ENCODE assay signal across 30 cellular contexts in the genomic region with DNA sequence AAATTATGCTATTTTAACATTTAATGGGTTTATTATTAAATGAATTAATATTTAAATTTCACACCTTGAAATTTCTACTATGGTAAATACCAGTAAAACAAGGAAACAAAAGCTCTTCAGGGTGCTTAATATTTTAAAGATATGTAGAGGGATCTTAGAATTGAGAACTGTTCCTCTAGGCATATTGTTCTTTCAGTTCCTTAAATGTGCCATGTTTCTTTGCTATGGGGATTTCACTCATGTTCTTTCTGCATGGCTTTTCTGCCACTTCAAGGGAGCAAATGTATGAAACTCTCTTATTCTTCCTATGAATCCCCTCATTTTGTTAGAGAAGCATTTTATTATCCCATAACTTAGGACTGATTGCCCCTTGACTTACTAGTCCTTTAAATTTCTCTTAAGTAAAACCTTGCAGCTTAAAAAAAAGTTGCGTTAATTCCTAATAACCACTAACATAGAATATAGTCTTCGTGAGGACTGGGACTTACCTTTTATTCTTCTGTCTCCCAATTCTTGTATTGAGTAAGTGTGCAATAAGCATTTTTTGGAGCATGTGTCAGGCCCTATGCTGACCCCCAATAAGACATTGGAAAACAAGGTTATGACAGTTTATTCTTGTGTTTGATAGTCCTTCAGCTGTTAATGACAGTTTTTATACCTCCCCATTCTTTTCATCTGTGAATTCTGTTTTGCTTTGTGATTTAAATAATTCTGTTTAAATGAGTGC.
DNase-seq lines count a peak whose midpoint lies in the region; ATAC-seq and TF ChIP-seq lines count a peak whose summit lies in the region.
"Had no signal": no experiment of that assay in that cellular context is flagged by ENCODE, and none has a peak within 500 bp of the region (broad histone marks: within the 10 kb centered on the region; RNA-seq: fewer than 3 reads in every experiment).

No MANE protein-coding gene starts in this region.

- POLR2A ChIA-PET in naive thymus-derived CD4-positive, alpha-beta T cell (lab: Charles Lee), result no interaction called here

- ATAC-seq in naive thymus-derived CD4-positive, alpha-beta T cell, result no peak
- no peak for ATAC-seq in aorta (ENCODE audit: low FRiP score)
- ATAC-seq: lower lobe of right lung; natural killer cell treated with Interleukin-12 subunit alpha and Interleukin-12 subunit beta and Interleukin-15 and Interleukin-18, amount 100 ng/mL, for 72 hours had no signal

- no peaks in the 10 kb centered on the region for H3K27me3 ChIP-seq in KMS-11 (ENCODE audit: insufficient read depth, low read depth)
- H3K27me3 ChIP-seq in naive thymus-derived CD4-positive, alpha-beta T cell (ENCODE audit: control insufficient read depth in 2 of 2, insufficient read depth in 2 of 2, low read length in 2 of 2), result no peaks in the 10 kb centered on the region
- H3K27me3 ChIP-seq in aorta (ENCODE audit: control insufficient read depth in 1 of 2, insufficient read depth in 2 of 2, low read length in 1 of 2), result no peaks in the 10 kb centered on the region
- H3K27me3 ChIP-seq: breast epithelium, colonic mucosa, hepatocyte, tibial nerve had no signal

- intact Hi-C loops in naive thymus-derived CD4-positive, alpha-beta T cell (cut with micrococcal nuclease), result no loop called here
- intact Hi-C loops in aorta (cut with DNase I), result no loop called here

- H3K4me2 ChIP-seq in KMS-11, result 0 out of 2 replicates have a peak overlapping the region, but pooled peaks have one; percentile 2
- H3K4me2 ChIP-seq: hepatocyte had no signal

- H3K4me3 ChIP-seq in KMS-11 (IDR thresholded peaks at IDR 0.05; ENCODE audit: insufficient read depth, low read depth, low read length) (no peak overlapping the region), SK-N-MC (peak overlapping the region; percentile 52), aorta (ENCODE audit: low read length in 2 of 2) (no peak overlapping the region)
- H3K4me3 ChIP-seq in naive thymus-derived CD4-positive, alpha-beta T cell (ENCODE audit: low read length), result no peak overlapping the region
- H3K4me3 ChIP-seq: breast epithelium, colonic mucosa, hepatocyte, lower lobe of right lung, tibial nerve had no signal

- 0 out of 2 replicates have a peak, but pooled peaks cover 11% of the 10 kb centered on the region for H3K36me3 ChIP-seq in KMS-11 (ENCODE audit: insufficient read depth)
- peaks cover 37% of the 10 kb centered on the region for H3K36me3 ChIP-seq in SK-N-MC (ENCODE audit: insufficient read depth, low read length)
- H3K36me3 ChIP-seq in naive thymus-derived CD4-positive, alpha-beta T cell (ENCODE audit: control insufficient read depth in 2 of 3, insufficient read depth in 3 of 3, low read length in 3 of 3), result peaks cover 0 to 21% (median 6%) of the 10 kb centered on the region in 3 experiments
- H3K36me3 ChIP-seq in aorta (ENCODE audit: control insufficient read depth in 1 of 2, insufficient read depth in 2 of 2, low read length in 1 of 2), result no peaks in the 10 kb centered on the region
- H3K36me3 ChIP-seq: breast epithelium, colonic mucosa had no signal

- CTCF ChIA-PET in naive thymus-derived CD4-positive, alpha-beta T cell (lab: Charles Lee), result no interaction called here

- DNase-seq in NOMO-1 treated with DMSO at 0.1 percent for 48 hours (lab: John Stamatoyannopoulos, UW; ENCODE audit: unreplicated experiment) (peak; percentile 15), NOMO-1 treated with dmso at 0.1 percent for 144 hours (lab: John Stamatoyannopoulos, UW; ENCODE audit: unreplicated experiment) (no peak), SK-N-MC (ENCODE audit: low read depth, low spot score) (no peak), osteocyte (ENCODE audit: extremely low spot score, unreplicated experiment) (no peak), NCI-H2196 treated with DMSO at 0.1 percent for 48 hours (lab: John Stamatoyannopoulos, UW; ENCODE audit: unreplicated experiment) (no peak), aorta (no peak)
- no peak for DNase-seq in naive thymus-derived CD4-positive, alpha-beta T cell
- DNase-seq: activated CD4-positive, alpha-beta memory T cell treated with anti-CD3 and anti-CD28 coated beads, Interleukin-2, amount 10 ng/mL, durations not matched to agents 7 days and 5 days; activated CD4-positive, alpha-beta T cell treated with anti-CD3 and anti-CD28 coated beads for 1 hour; activated CD8-positive, alpha-beta memory T cell treated with anti-CD3 and anti-CD28 coated beads, Interleukin-2, amount 50 U/mL, for 48 hours; Calu3; colonic mucosa; DMS79; effector CD4-positive, alpha-beta T cell; GDM1; lower lobe of right lung; NCI-H1092; NCI-H1694 treated with DMSO at 0.1 percent for 48 hours; NCI-H2171; occipital lobe; stimulated activated CD4-positive, alpha-beta T cell treated with anti-CD3 and anti-CD28 coated beads, Interleukin-4, amount 100 ng/mL, for 1 hour had no signal

- H3K9me3 Mint-ChIP-seq in osteocyte (ENCODE audit: unreplicated experiment), result no peaks in the 10 kb centered on the region
- no peaks in the 10 kb centered on the region for H3K9me3 Mint-ChIP-seq in naive thymus-derived CD4-positive, alpha-beta T cell
- H3K9me3 Mint-ChIP-seq: activated CD4-positive, alpha-beta memory T cell treated with anti-CD3 and anti-CD28 coated beads, Interleukin-2, amount 10 ng/mL, durations not matched to agents 7 days and 5 days; activated naive CD4-positive, alpha-beta T cell treated with anti-CD3 and anti-CD28 coated beads, Interleukin-2, amount 50 U/mL, for 24 hours; natural killer cell treated with Interleukin-12 subunit alpha and Interleukin-12 subunit beta and Interleukin-15 and Interleukin-18, amount 100 ng/mL, for 72 hours had no signal

- no peaks in the 10 kb centered on the region for H3K79me2 ChIP-seq in KMS-11 (ENCODE audit: insufficient read depth, low read depth)
- H3K79me2 ChIP-seq: hepatocyte had no signal

- H3K9me3 ChIP-seq in SK-N-MC (ENCODE audit: low read depth, low read length) (no peaks in the 10 kb centered on the region), aorta (ENCODE audit: control insufficient read depth, low read length) (no peaks in the 10 kb centered on the region)
- H3K9me3 ChIP-seq in naive thymus-derived CD4-positive, alpha-beta T cell (ENCODE audit: control insufficient read depth in 2 of 3, low read length in 3 of 3), result no peaks in the 10 kb centered on the region
- H3K9me3 ChIP-seq: breast epithelium, colonic mucosa, lower lobe of right lung, tibial nerve had no signal

- peaks cover 19% of the 10 kb centered on the region for H3K4me1 Mint-ChIP-seq in osteocyte (ENCODE audit: unreplicated experiment)
- peaks cover 0 to 26% (median 15%) of the 10 kb centered on the region in 7 donors for H3K4me1 Mint-ChIP-seq in naive thymus-derived CD4-positive, alpha-beta T cell

- WGBS in aorta, 2 donors, result 95 to 97% methylated on average over 2 of the region's 2 CpGs

- no peak overlapping the region for H2AFZ ChIP-seq in KMS-11 (ENCODE audit: low read depth)
- H2AFZ ChIP-seq: hepatocyte had no signal

- H3K4me3 Mint-ChIP-seq in osteocyte (ENCODE audit: unreplicated experiment), result no peak overlapping the region
- H3K4me3 Mint-ChIP-seq in naive thymus-derived CD4-positive, alpha-beta T cell, result no peak overlapping the region
- H3K4me3 Mint-ChIP-seq: activated CD4-positive, alpha-beta memory T cell treated with anti-CD3 and anti-CD28 coated beads, Interleukin-2, amount 10 ng/mL, durations not matched to agents 7 days and 5 days; activated naive CD4-positive, alpha-beta T cell treated with anti-CD3 and anti-CD28 coated beads, Interleukin-2, amount 50 U/mL, for 24 hours; natural killer cell treated with Interleukin-12 subunit alpha and Interleukin-12 subunit beta and Interleukin-15 and Interleukin-18, amount 100 ng/mL, for 72 hours had no signal

- no peaks in the 10 kb centered on the region for H4K20me1 ChIP-seq in KMS-11 (ENCODE audit: insufficient read depth)

- TF ChIP-seq CTCF in KMS-11 (conservative IDR thresholded peaks at IDR 0.05; ENCODE audit: low read depth, low read length) (no peak), osteocyte (IDR thresholded peaks at IDR 0.05) (no peak)

- H3K36me3 Mint-ChIP-seq in osteocyte (ENCODE audit: unreplicated experiment), result peaks cover 36% of the 10 kb centered on the region
- H3K36me3 Mint-ChIP-seq in naive thymus-derived CD4-positive, alpha-beta T cell, result peaks cover 9 to 66% (median 32%) of the 10 kb centered on the region in 5 donors

- H3K27me3 Mint-ChIP-seq in osteocyte (ENCODE audit: unreplicated experiment), result no peaks in the 10 kb centered on the region
- H3K27me3 Mint-ChIP-seq in naive thymus-derived CD4-positive, alpha-beta T cell, result no peaks in the 10 kb centered on the region
- H3K27me3 Mint-ChIP-seq: activated CD4-positive, alpha-beta memory T cell treated with anti-CD3 and anti-CD28 coated beads, Interleukin-2, amount 10 ng/mL, durations not matched to agents 7 days and 5 days; activated naive CD4-positive, alpha-beta T cell treated with anti-CD3 and anti-CD28 coated beads, Interleukin-2, amount 50 U/mL, for 24 hours; natural killer cell treated with Interleukin-12 subunit alpha and Interleukin-12 subunit beta and Interleukin-15 and Interleukin-18, amount 100 ng/mL, for 72 hours had no signal

- peak overlapping the region; percentile 53 for H3K27ac Mint-ChIP-seq in osteocyte (ENCODE audit: unreplicated experiment)
- peak overlapping the region in 4 of 9 donors; percentile 9 to 51 (median 14) for H3K27ac Mint-ChIP-seq in naive thymus-derived CD4-positive, alpha-beta T cell
- H3K27ac Mint-ChIP-seq: activated CD4-positive, alpha-beta memory T cell treated with anti-CD3 and anti-CD28 coated beads, Interleukin-2, amount 10 ng/mL, durations not matched to agents 7 days and 5 days; activated naive CD4-positive, alpha-beta T cell treated with anti-CD3 and anti-CD28 coated beads, Interleukin-2, amount 50 U/mL, for 24 hours had no signal

- peaks cover 30% of the 10 kb centered on the region for H3K4me1 ChIP-seq in KMS-11 (ENCODE audit: low read depth, poor library complexity, severe bottlenecking)
- no peaks in the 10 kb centered on the region for H3K4me1 ChIP-seq in naive thymus-derived CD4-positive, alpha-beta T cell (ENCODE audit: control insufficient read depth in 2 of 2, insufficient read depth in 2 of 2, low read length in 2 of 2)
- H3K4me1 ChIP-seq in aorta (ENCODE audit: control insufficient read depth in 1 of 2, insufficient read depth in 2 of 2, low read length in 2 of 2), result no peaks in the 10 kb centered on the region
- H3K4me1 ChIP-seq: breast epithelium, colonic mucosa, lower lobe of right lung, tibial nerve had no signal

- H3K27ac ChIP-seq in KMS-11, result no peak overlapping the region
- peak overlapping the region; percentile 66 for H3K27ac ChIP-seq in SK-N-MC
- H3K27ac ChIP-seq in naive thymus-derived CD4-positive, alpha-beta T cell (ENCODE audit: low read depth, low read length), result no peak overlapping the region
- no peak overlapping the region for H3K27ac ChIP-seq in aorta (ENCODE audit: low read depth in 1 of 2, low read length in 2 of 2)
- H3K27ac ChIP-seq: 22Rv1, breast epithelium, C4-2B, colonic mucosa, hepatocyte, HL-60, lower lobe of right lung, tibial nerve had no signal

- H3K9ac ChIP-seq in KMS-11 (no peak overlapping the region), SK-N-MC (ENCODE audit: insufficient read length) (no peak overlapping the region)
